22 cellular contexts compared by ENCODE assay signal in the genomic region with DNA sequence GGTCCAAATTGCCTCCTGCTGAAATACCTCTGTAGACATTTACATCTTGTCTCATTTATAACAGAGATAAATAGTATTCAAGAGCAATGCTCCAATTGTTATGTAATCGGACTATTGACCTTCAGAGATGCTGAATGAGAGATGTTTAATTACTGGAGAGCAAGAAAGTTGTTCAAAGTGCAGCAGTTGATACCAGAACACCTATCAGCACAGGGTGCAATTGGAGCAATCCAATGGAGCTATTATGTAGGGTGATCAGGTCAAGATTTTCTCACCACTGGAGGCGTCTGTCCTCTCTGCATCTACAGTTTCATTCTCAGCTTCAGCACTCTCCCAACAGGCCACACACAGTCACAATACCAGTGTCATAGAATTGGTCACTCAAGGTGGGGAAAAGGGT. TPM values are rescaled to one million over a fixed set of nuclear protein-coding genes. Genes with fewer than 3 reads are reported as not detected.
DNase-seq lines count a peak whose midpoint lies in the region; ATAC-seq and TF ChIP-seq lines count a peak whose summit lies in the region.
"Had no signal": no experiment of that assay in that cellular context is flagged by ENCODE, and none has a peak within 500 bp of the region (broad histone marks: within the 10 kb centered on the region; RNA-seq: fewer than 3 reads in every experiment).

No MANE protein-coding gene starts in this region.

- no peak overlapping the region for H3K9ac ChIP-seq in Loucy (ENCODE audit: low read depth, low read length, poor library complexity, severe bottlenecking)

- H3K27ac ChIP-seq in WERI-Rb-1 (no peak overlapping the region), right lobe of liver (no peak overlapping the region)
- H3K27ac ChIP-seq: gastroesophageal sphincter, lower lobe of right lung, thyroid gland had no signal

- intact Hi-C loops in right lobe of liver (cut with DNase I) = no loop called here

- H3K4me3 ChIP-seq in Loucy (ENCODE audit: low read length, poor library complexity, severe bottlenecking) (no peak overlapping the region), WERI-Rb-1 (ENCODE audit: low read depth, low read length) (no peak overlapping the region), right lobe of liver (no peak overlapping the region)
- H3K4me3 ChIP-seq: gastroesophageal sphincter, lower lobe of right lung, mucosa of descending colon, thyroid gland had no signal

- 25% methylated on average over 2 of the region's 2 CpGs for WGBS in right lobe of liver (ENCODE audit: insufficient coverage, low coverage, low lambda C conversion rate, missing lambda C conversion rate)

- no peaks in the 10 kb centered on the region for H3F3A ChIP-seq in Loucy (ENCODE audit: low read depth)

- H3K9me2 ChIP-seq in Loucy (replicated peaks; ENCODE audit: low read depth, low read length) = no peaks in the 10 kb centered on the region

- H3K79me2 ChIP-seq in Loucy (ENCODE audit: insufficient read depth, low read length) = no peaks in the 10 kb centered on the region

- H3K4me1 ChIP-seq in Loucy (ENCODE audit: insufficient read depth, low read length, poor library complexity, severe bottlenecking) (peaks cover 3% of the 10 kb centered on the region), right lobe of liver (no peaks in the 10 kb centered on the region)
- H3K4me1 ChIP-seq: gastroesophageal sphincter, lower lobe of right lung, thyroid gland had no signal

- H3K27me3 ChIP-seq in Loucy (ENCODE audit: insufficient read depth, low read length, poor library complexity, severe bottlenecking) = no peaks in the 10 kb centered on the region
- H3K27me3 ChIP-seq in WERI-Rb-1 (ENCODE audit: insufficient read depth, low read depth, severe bottlenecking) = no peaks in the 10 kb centered on the region
- H3K27me3 ChIP-seq in right lobe of liver = no peaks in the 10 kb centered on the region
- H3K27me3 ChIP-seq: gastroesophageal sphincter, thyroid gland had no signal

- DNase-seq in WERI-Rb-1 = no peak
- DNase-seq in right lobe of liver = no peak
- no peak for DNase-seq in dermis blood vessel endothelial cell
- no peak for DNase-seq in AML-193 (lab: John Stamatoyannopoulos, UW)
- no peak for DNase-seq in activated T-cell treated with anti-CD3 and anti-CD28 coated beads for 4 hours
- DNase-seq: activated CD4-positive, alpha-beta T cell treated with anti-CD3 and anti-CD28 coated beads, Interleukin-2, amount 10 ng/mL, durations not matched to agents 24 days and 14 days; activated naive CD4-positive, alpha-beta T cell treated with anti-CD3 and anti-CD28 coated beads, Interleukin-2, amount 10 ng/mL, durations not matched to agents 7 days and 5 days; amygdala; CD8-positive, alpha-beta T cell; GOT3; kidney; lower lobe of right lung; mucosa of descending colon; NCI-H446 treated with DMSO at 0.1 percent for 48 hours; stimulated activated naive CD8-positive, alpha-beta T cell treated with anti-CD3 and anti-CD28 coated beads, Interleukin-15, amount 100 ng/mL, for 72 hours; thyroid gland had no signal

- no peaks in the 10 kb centered on the region for H3K9me3 ChIP-seq in Loucy (ENCODE audit: insufficient read depth, low read depth, low read length)
- no peaks in the 10 kb centered on the region for H3K9me3 ChIP-seq in WERI-Rb-1 (ENCODE audit: severe bottlenecking)
- H3K9me3 ChIP-seq in right lobe of liver = no peaks in the 10 kb centered on the region
- H3K9me3 ChIP-seq: gastroesophageal sphincter, lower lobe of right lung, mucosa of descending colon, thyroid gland had no signal

- TF ChIP-seq CTCF in GM12873 (IDR thresholded peaks at IDR 0.05; ENCODE audit: insufficient read depth, low read depth, low read length, missing control alignments) = peak; percentile 19
- peak; percentile 26 for TF ChIP-seq CTCF in Loucy (conservative IDR thresholded peaks at IDR 0.05; ENCODE audit: low read length)
- peak; percentile 22; the same call in 1 of the 2 replicates for TF ChIP-seq CTCF in WERI-Rb-1 (IDR thresholded peaks at IDR 0.05; ENCODE audit: low read depth, low read length)
- no peak for TF ChIP-seq CTCF in right lobe of liver (IDR thresholded peaks at IDR 0.05)

- ATAC-seq in right lobe of liver (peak; percentile 49 to 85 (median 68)), HG03045 (IDR thresholded peaks at IDR 0.05; ENCODE audit: unreplicated experiment) (no peak)
- ATAC-seq: CD8-positive, alpha-beta T cell; gastroesophageal sphincter; lower lobe of right lung; mucosa of descending colon; sciatic nerve; SK-N-SH treated with all-trans-retinoic acid at 6 μM for 48 hours; stimulated activated naive CD8-positive, alpha-beta T cell treated with anti-CD3 and anti-CD28 coated beads, Interleukin-15, amount 100 ng/mL, for 72 hours had no signal

- H3K36me3 ChIP-seq in Loucy (ENCODE audit: insufficient read depth, low read length) (no peaks in the 10 kb centered on the region), WERI-Rb-1 (no peaks in the 10 kb centered on the region), right lobe of liver (no peaks in the 10 kb centered on the region)
- H3K36me3 ChIP-seq: gastroesophageal sphincter, lower lobe of right lung, thyroid gland had no signal

- H4K20me1 ChIP-seq in Loucy (ENCODE audit: insufficient read depth, low read length, poor library complexity, severe bottlenecking) = no peaks in the 10 kb centered on the region

- TF ChIP-seq POLR2A in right lobe of liver (IDR thresholded peaks at IDR 0.05) = no peak

- H2AFZ ChIP-seq in Loucy (ENCODE audit: low read length) = no peak overlapping the region

- no peak overlapping the region for H3K4me2 ChIP-seq in Loucy (ENCODE audit: low read depth, low read length, poor library complexity, severe bottlenecking)

RNA-seq across cellular contexts. Expression of a gene that starts 19.5 kb away (rescaled TPM):
- total RNA-seq in right lobe of liver (10 to 100 TPM; 24.6 to 27.7 (median 25.7) TPM), dermis blood vessel endothelial cell (16.0 and 18.0 TPM in 2 replicates)

Comparison
In these comparisons a context has a peak if more than half of its experiments do, and no peak if none do; other contexts are left out.
1. CTCF ChIP-seq: peak in GM12873 (single experiment), Loucy (single experiment) and WERI-Rb-1 (single experiment); none in right lobe of liver (0 of 4).